ENCODE assay signal across 25 cellular contexts in the genomic region with DNA sequence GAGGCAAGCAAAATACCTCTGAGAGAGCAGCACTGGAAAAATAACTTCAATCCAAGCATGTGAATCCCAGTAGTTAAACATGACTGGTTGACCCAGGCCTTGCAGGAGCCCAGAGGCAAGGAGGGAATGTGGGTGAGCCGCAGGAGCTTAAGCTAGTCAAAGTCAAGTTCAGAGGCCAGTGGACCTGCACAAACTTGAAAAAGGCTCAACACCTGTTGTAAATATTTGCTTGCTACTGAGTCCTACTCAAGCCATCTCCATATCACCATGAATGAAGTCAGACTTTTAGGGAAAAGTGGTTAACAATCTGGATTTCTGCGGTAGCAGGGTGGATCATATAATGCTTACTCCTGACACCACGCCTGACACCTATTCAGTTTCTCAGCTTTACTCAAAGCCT.
"Had no signal": no experiment of that assay in that cellular context is flagged by ENCODE, and none has a peak within 500 bp of the region (broad histone marks: within the 10 kb centered on the region; RNA-seq: fewer than 3 reads in every experiment).

No MANE protein-coding gene starts in this region.

- H3K27me3 ChIP-seq: brain microvascular endothelial cell, Peyer's patch had no signal

- ATAC-seq: activated CD4-positive, alpha-beta T cell treated with anti-CD3 and anti-CD28 coated beads for 36 hours; activated T-helper 17 cell treated with anti-CD3 and anti-CD28 coated beads, Interleukin-2, amount 50 U/mL, for 72 hours had no signal

- DNase-seq: activated CD4-positive, alpha-beta memory T cell treated with anti-CD3 and anti-CD28 coated beads, Interleukin-2, amount 10 ng/mL, durations not matched to agents 7 days and 5 days; activated CD4-positive, alpha-beta T cell treated with anti-CD3 and anti-CD28 coated beads for 36 hours; activated CD4-positive, alpha-beta T cell treated with anti-CD3 and anti-CD28 coated beads, Interleukin-2, amount 50 U/mL, for 1 hour; activated gamma-delta T cell; activated naive CD4-positive, alpha-beta T cell treated with anti-CD3 and anti-CD28 coated beads, Interleukin-2, amount 10 ng/mL, durations not matched to agents 7 days and 5 days; activated naive CD8-positive, alpha-beta T cell treated with anti-CD3 and anti-CD28 coated beads for 36 hours; activated T-cell treated with anti-CD3 and anti-CD28 coated beads for 4 hours; activated T-cell treated with anti-CD3 and anti-CD28 coated beads, Interleukin-2, amount 50 U/mL, for 48 hours; brain microvascular endothelial cell; Karpas-422; NCI-H1105 treated with DMSO at 0.1 percent for 48 hours; NCI-H1436 treated with DMSO at 0.1 percent for 48 hours; NCI-H1930; NCI-H2171; NCI-H2227 treated with DMSO at 0.1 percent for 48 hours; NCI-H446 treated with DMSO at 0.1 percent for 48 hours; NCI-H524 treated with DMSO at 0.1 percent for 48 hours; NCI-H774; NK-92 treated with Interleukin-12 subunit alpha and Interleukin-12 subunit beta, amount 100 ng/mL, for 24 hours; Peyer's patch; Right ventricle myocardium superior; T-helper 2 cell; T1000 had no signal

- H3K4me3 ChIP-seq: Peyer's patch had no signal

- H3K36me3 ChIP-seq: brain microvascular endothelial cell, Peyer's patch had no signal

- H3K27ac ChIP-seq: brain microvascular endothelial cell, Peyer's patch, RWPE1 had no signal

- H3K4me1 ChIP-seq: Peyer's patch had no signal

- H3K9me3 ChIP-seq: Peyer's patch had no signal
